8 cellular contexts compared by ENCODE assay signal in the genomic region with DNA sequence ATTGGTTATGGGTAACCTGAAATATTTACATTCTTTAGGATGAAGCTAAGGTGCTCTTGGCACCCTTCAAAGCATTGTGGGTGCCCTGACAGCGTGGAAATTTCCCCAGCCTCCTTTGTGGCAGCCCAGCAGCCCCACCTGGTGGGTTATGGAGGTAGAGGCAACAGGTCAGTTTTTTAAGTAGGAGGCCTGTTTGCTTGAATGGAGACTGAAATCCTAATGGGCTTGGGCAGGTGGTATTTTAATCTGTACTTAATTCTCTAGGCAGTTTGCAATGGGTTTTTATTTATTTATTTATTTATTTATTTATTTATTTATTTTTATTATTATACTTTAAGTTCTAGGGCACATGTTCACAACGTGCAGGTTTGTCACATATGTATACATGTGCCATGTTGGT.
DNase-seq lines count a peak whose midpoint lies in the region; ATAC-seq and FAIRE-seq lines count a peak whose summit lies in the region.

No MANE protein-coding gene starts in this region.

- ATAC-seq in HG02571 (IDR thresholded peaks at IDR 0.05; ENCODE audit: unreplicated experiment) = no peak

- in situ Hi-C loops in ACHN (cut with HindIII; ENCODE audit: low pct_ligation_motif_present, low pct_unique_long_range_greater_than_20kb, low sequenced_read_pairs) = no loop called here

- FAIRE-seq in GM18507 (lab: Jason Lieb, UNC) = peak; percentile 48
- no peak for FAIRE-seq in HTR-8/SVneo (lab: Jason Lieb, UNC)

- DNase-seq in ACHN (peak; percentile 42), GM18507 (ENCODE audit: extremely low spot score, insufficient read length, low read depth) (peak; percentile 32), HTR-8/SVneo (ENCODE audit: insufficient read length, low spot score) (peak; percentile 72), T1000 (lab: John Stamatoyannopoulos, UW) (peak; percentile 6), astrocyte of the hippocampus (ENCODE audit: low read depth, low spot score) (peak; percentile 53), left kidney (ENCODE audit: low read depth, low spot score) (peak; percentile 56)
- peak; percentile 2 to 24 for DNase-seq in stimulated activated CD8-positive, alpha-beta memory T cell treated with anti-CD3 and anti-CD28 coated beads, Interleukin-4, amount 100 ng/mL, for 4 hours (ENCODE audit: low read depth in 2 of 2, low spot score in 1 of 2)

Comparison
In these comparisons a context has a peak if more than half of its experiments do, and no peak if none do; other contexts are left out.
1. DNase-seq: peak in every context shown above with its lines; median percentile 72 in HTR-8/SVneo; 56 in left kidney; 53 in astrocyte of the hippocampus; 42 in ACHN; 32 in GM18507; 13 in stimulated activated CD8-positive, alpha-beta memory T cell treated with anti-CD3 and anti-CD28 coated beads, Interleukin-4, amount 100 ng/mL, for 4 hours; 6 in T1000.